Comparison of ENCODE assay signal across 8 cellular contexts in genomic region chr9:136865768-136866103, GRCh38. TPM values are rescaled to one million over a fixed set of nuclear protein-coding genes. Genes with fewer than 3 reads are reported as not detected.
A peak's percentile ranks its signal among the peaks of the same experiment; 100 is the strongest.
DNase-seq lines count a peak whose midpoint lies in the region; ATAC-seq and TF ChIP-seq lines count a peak whose summit lies in the region.

No MANE protein-coding gene starts in this region.

- H3K4me1 ChIP-seq in RWPE2 (ENCODE audit: insufficient read depth, poor library complexity, severe bottlenecking) (peaks cover 3% of the 10 kb centered on the region), trophoblast cell (ENCODE audit: control insufficient read depth in 1 of 2, insufficient read depth in 2 of 2, low read length in 2 of 2) (peaks cover 6 to 7% of the 10 kb centered on the region in 2 experiments)

- H3K23ac ChIP-seq in trophoblast cell (ENCODE audit: low read length): no peak overlapping the region

- peak overlapping the region; percentile 46 for H3K4me3 ChIP-seq in RWPE2 (ENCODE audit: severe bottlenecking)
- H3K4me3 ChIP-seq in fibroblast of the aortic adventitia (ENCODE audit: low read depth, low read length): peak overlapping the region; percentile 89
- peak overlapping the region; percentile 99 for H3K4me3 ChIP-seq in trophoblast cell (ENCODE audit: low read depth, low read length)

- peak; percentile 22 for ATAC-seq in RWPE2 (ENCODE audit: low read depth)
- ATAC-seq in omental fat pad (ENCODE audit: low FRiP score): no peak

- H3K27ac ChIP-seq in RWPE2 (ENCODE audit: poor library complexity, severe bottlenecking): peak overlapping the region; percentile 52
- peak overlapping the region; percentile 21 for H3K27ac ChIP-seq in trophoblast cell (ENCODE audit: low read depth, low read length)

- H3K18ac ChIP-seq in trophoblast cell (ENCODE audit: low read length): peak overlapping the region; percentile 55

- H2AFZ ChIP-seq in trophoblast cell (ENCODE audit: insufficient read depth, low read length, poor library complexity): peak overlapping the region; percentile 18

- WGBS in trophoblast cell (ENCODE audit: extremely low coverage, insufficient coverage, insufficient read length): no CpG with 5 or more reads among the region's 20 CpGs

- H2BK5ac ChIP-seq in trophoblast cell (ENCODE audit: low read depth, low read length, poor library complexity): peak overlapping the region; percentile 15

- peak overlapping the region; percentile 9 for H2BK120ac ChIP-seq in trophoblast cell (ENCODE audit: insufficient read depth, low read length, poor library complexity)

- peaks cover 10% of the 10 kb centered on the region for H3K79me2 ChIP-seq in trophoblast cell (ENCODE audit: control insufficient read depth, insufficient read depth, low read length, poor library complexity)

- H3K14ac ChIP-seq in trophoblast cell (ENCODE audit: low read length): peak overlapping the region; percentile 27

- H3K9me3 ChIP-seq in RWPE2 (ENCODE audit: severe bottlenecking) (peaks cover 8% of the 10 kb centered on the region), trophoblast cell (ENCODE audit: insufficient read depth, low read depth, low read length) (peaks cover 15% of the 10 kb centered on the region)

- H3K36me3 ChIP-seq in RWPE2 (ENCODE audit: low read depth): peaks cover 34% of the 10 kb centered on the region
- peaks cover 33 to 40% of the 10 kb centered on the region in 2 experiments for H3K36me3 ChIP-seq in trophoblast cell (ENCODE audit: control insufficient read depth in 1 of 2, insufficient read depth in 2 of 2, low read length in 2 of 2)

- H4K91ac ChIP-seq in trophoblast cell (ENCODE audit: low read depth, low read length): peak overlapping the region; percentile 58

- no peak for TF ChIP-seq CTCF in RWPE2 (IDR thresholded peaks at IDR 0.05; ENCODE audit: poor library complexity, severe bottlenecking)
- TF ChIP-seq CTCF in fibroblast of the aortic adventitia (IDR thresholded peaks at IDR 0.05; ENCODE audit: insufficient read depth, low read length): no peak
- TF ChIP-seq CTCF in omental fat pad (IDR thresholded peaks at IDR 0.05): no peak

- H3K27me3 ChIP-seq in RWPE2 (ENCODE audit: insufficient read depth, poor library complexity, severe bottlenecking): no peaks in the 10 kb centered on the region
- no peaks in the 10 kb centered on the region for H3K27me3 ChIP-seq in trophoblast cell (ENCODE audit: insufficient read depth, low read length)

- no peak overlapping the region for H2BK12ac ChIP-seq in trophoblast cell (ENCODE audit: low read length)

- H4K12ac ChIP-seq in trophoblast cell (ENCODE audit: low read depth, low read length): peak overlapping the region; percentile 26

- H3K4me2 ChIP-seq in trophoblast cell (ENCODE audit: low read length): peak overlapping the region; percentile 79

- H2AK5ac ChIP-seq in trophoblast cell (ENCODE audit: low read length): peak overlapping the region; percentile 16

- peak overlapping the region; percentile 82 for H3K4ac ChIP-seq in trophoblast cell (ENCODE audit: low read depth, low read length)

- DNase-seq in Daoy (ENCODE audit: low read depth): peak; percentile 21
- peak; percentile 52 for DNase-seq in RWPE2 (ENCODE audit: low spot score)
- no peak for DNase-seq in fibroblast of the aortic adventitia (ENCODE audit: low read depth)
- peak in 1 of 2 donors; percentile 10 for DNase-seq in trophoblast cell
- DNase-seq in omental fat pad (ENCODE audit: low spot score): no peak
- no peak for DNase-seq in ecto neural progenitor cell (ENCODE audit: low spot score)
- DNase-seq in NCI-H1930 (lab: John Stamatoyannopoulos, UW): no peak
- no peak for DNase-seq in NCI-H748 treated with DMSO at 0.1 percent for 48 hours (lab: John Stamatoyannopoulos, UW)

- peaks cover 4% of the 10 kb centered on the region for H3K79me1 ChIP-seq in trophoblast cell (ENCODE audit: low read length)

- H4K8ac ChIP-seq in trophoblast cell (ENCODE audit: low read depth, low read length): peak overlapping the region; percentile 55

- H3K9ac ChIP-seq in trophoblast cell (ENCODE audit: low read length): peak overlapping the region; percentile 97

RNA-seq across cellular contexts. Expression of gene EDF1, which starts 0.4 kb away (rescaled TPM):
- total RNA-seq in Daoy (2014; rRNA removed; shearing (Covaris generic)): 379 and 424 TPM in 2 replicates
- 83.0 and 248 TPM in 2 replicates for total RNA-seq in fibroblast of the aortic adventitia (ENCODE audit: low replicate concordance)
- 473 and 476 TPM in 2 replicates for polyA plus RNA-seq in trophoblast cell (2013)
- 100 to 1,000 TPM; 281 to 323 (median 308) TPM for total RNA-seq in omental fat pad

RNA-seq across cellular contexts. Expression of gene MAMDC4, which starts 13.6 kb away (rescaled TPM):
- 2.1 and 6.1 TPM in 2 replicates for total RNA-seq in Daoy (2014; rRNA removed; shearing (Covaris generic))
- total RNA-seq in fibroblast of the aortic adventitia (ENCODE audit: low replicate concordance) (0.81 TPM in 1 of 2 replicates, not detected in the other), omental fat pad (1 to 10 TPM; 1.4 to 3.9 (median 1.7) TPM)
- 3.2 and 3.4 TPM in 2 replicates for polyA plus RNA-seq in trophoblast cell (2013)

RNA-seq across cellular contexts. Expression of gene PHPT1, which starts 16.5 kb away (rescaled TPM):
- total RNA-seq in Daoy (2014; rRNA removed; shearing (Covaris generic)): 67.5 and 92.7 TPM in 2 replicates
- 28.7 and 83.2 TPM in 2 replicates for total RNA-seq in fibroblast of the aortic adventitia (ENCODE audit: low replicate concordance)
- polyA plus RNA-seq in trophoblast cell (2013): 136 and 146 TPM in 2 replicates
- 10 to 100 TPM; 27.1 to 53.9 (median 40.9) TPM for total RNA-seq in omental fat pad

RNA-seq across cellular contexts. Expression of gene TRAF2, which starts 20.6 kb away (rescaled TPM):
- total RNA-seq in Daoy (2014; rRNA removed; shearing (Covaris generic)): 25.4 and 34.6 TPM in 2 replicates
- total RNA-seq in fibroblast of the aortic adventitia (ENCODE audit: low replicate concordance) (5.6 and 7.9 TPM in 2 replicates), omental fat pad (1 to 10 TPM; 3.2 to 9.1 (median 5.1) TPM)
- 14.2 and 14.4 TPM in 2 replicates for polyA plus RNA-seq in trophoblast cell (2013)

RNA-seq across cellular contexts. Expression of gene AJM1, which starts 23.5 kb away (rescaled TPM):
- total RNA-seq in Daoy (2014; rRNA removed; shearing (Covaris generic)): 0.18 and 0.74 TPM in 2 replicates
- total RNA-seq in fibroblast of the aortic adventitia (ENCODE audit: low replicate concordance): 1.1 and 1.3 TPM in 2 replicates
- polyA plus RNA-seq in trophoblast cell (2013): 1.1 and 1.2 TPM in 2 replicates
- total RNA-seq in omental fat pad: 1 to 10 TPM in 1 of 4 donors, under 1 TPM in 3; 0.72 to 2.5 (median 0.78) TPM

Comparison
In these comparisons a context has a peak if more than half of its experiments do, and no peak if none do; other contexts are left out.
1. DNase-seq: peak in Daoy (single experiment) and RWPE2 (single experiment); none in fibroblast of the aortic adventitia (single experiment), omental fat pad (single experiment), ecto neural progenitor cell (single experiment), NCI-H1930 (0 of 2) and NCI-H748 treated with DMSO at 0.1 percent for 48 hours (single experiment).
2. H3K4me3 ChIP-seq: peak in every context shown above with its lines; median percentile 99 in trophoblast cell; 89 in fibroblast of the aortic adventitia; 46 in RWPE2.